In genomic region chr1:2322065-2322571, GRCh38 we compare ENCODE assay signal across 9 cellular contexts.
DNase-seq lines count a peak whose midpoint lies in the region; ATAC-seq and TF ChIP-seq lines count a peak whose summit lies in the region.
"Had no signal": no experiment of that assay in that cellular context is flagged by ENCODE, and none has a peak within 500 bp of the region (broad histone marks: within the 10 kb centered on the region; RNA-seq: fewer than 3 reads in every experiment).

No MANE protein-coding gene starts in this region.

- no peaks in the 10 kb centered on the region for H3K9me3 Mint-ChIP-seq in activated CD4-positive, alpha-beta T cell treated with anti-CD3 and anti-CD28 coated beads for 36 hours (ENCODE audit: low read depth)

- no peaks in the 10 kb centered on the region for H4K20me1 ChIP-seq in hepatocyte (ENCODE audit: insufficient read depth, poor library complexity, severe bottlenecking)

- no peaks in the 10 kb centered on the region for H3K27me3 ChIP-seq in hepatocyte
- peaks cover 0 to 56% (median 3%) of the 10 kb centered on the region in 3 donors for H3K27me3 ChIP-seq in psoas muscle (ENCODE audit: insufficient read depth in 3 of 3, low read length in 2 of 3)

- no peaks in the 10 kb centered on the region for H3K79me2 ChIP-seq in hepatocyte

- no peaks in the 10 kb centered on the region for H3K9me2 ChIP-seq in hepatocyte (replicated peaks; ENCODE audit: insufficient read depth)

- no peak overlapping the region for H3K4me3 Mint-ChIP-seq in activated CD4-positive, alpha-beta T cell treated with anti-CD3 and anti-CD28 coated beads for 36 hours

- H3K36me3 ChIP-seq in hepatocyte (replicated peaks; ENCODE audit: insufficient read depth, low read depth) (no peaks in the 10 kb centered on the region), psoas muscle (ENCODE audit: insufficient read depth in 1 of 2, low read depth in 1 of 2) (no peaks in the 10 kb centered on the region)

- H3K4me3 ChIP-seq in astrocyte of the cerebellum (ENCODE audit: low read depth, low read length): peak overlapping the region; percentile 2
- no peak overlapping the region for H3K4me3 ChIP-seq in hepatocyte
- H3K4me3 ChIP-seq in psoas muscle: peak overlapping the region; percentile 41

- no peaks in the 10 kb centered on the region for H3K36me3 Mint-ChIP-seq in activated CD4-positive, alpha-beta T cell treated with anti-CD3 and anti-CD28 coated beads for 36 hours (ENCODE audit: low read depth)

- 5% methylated on average over 29 of the region's 30 CpGs for WGBS in hepatocyte (ENCODE audit: low lambda C conversion rate, missing lambda C conversion rate)
- 4 to 7% (median 5%) methylated on average over 29 to 30 of the region's 30 CpGs for WGBS in psoas muscle, 3 donors

- H3K4me1 ChIP-seq in hepatocyte (ENCODE audit: insufficient read depth): peaks cover 28% of the 10 kb centered on the region
- H3K4me1 ChIP-seq in psoas muscle: peaks cover 12% of the 10 kb centered on the region

- H3K27ac ChIP-seq in hepatocyte: peak overlapping the region; percentile 97
- peak overlapping the region; percentile 50 for H3K27ac ChIP-seq in psoas muscle

- in situ Hi-C loops in astrocyte of the cerebellum (cut with HindIII; ENCODE audit: low sequenced_read_pairs): no loop called here

- intact Hi-C loops in psoas muscle (cut with DNase I): no loop called here
- intact Hi-C loops in activated CD4-positive, alpha-beta T cell treated with anti-CD3 and anti-CD28 coated beads for 36 hours (cut with DNase I, micrococcal nuclease): no loop called here

- no peak overlapping the region for H3K27ac Mint-ChIP-seq in activated CD4-positive, alpha-beta T cell treated with anti-CD3 and anti-CD28 coated beads for 36 hours

- TF ChIP-seq CTCF in astrocyte of the cerebellum (IDR thresholded peaks at IDR 0.05; ENCODE audit: low read depth, low read length, missing control alignments) (peak; percentile 28), hepatocyte (IDR thresholded peaks at IDR 0.05; ENCODE audit: poor library complexity) (peak; percentile 9), psoas muscle (IDR thresholded peaks at IDR 0.05) (no peak)

- H3K4me2 ChIP-seq in hepatocyte: peak overlapping the region; percentile 59

- peak; percentile 52 for DNase-seq in ELR (ENCODE audit: low read depth)
- peak; percentile 93 for DNase-seq in astrocyte of the cerebellum (ENCODE audit: low read depth)
- DNase-seq in hepatocyte (ENCODE audit: low spot score): peak; percentile 93
- DNase-seq in psoas muscle: peak; percentile 82 to 88
- no peak for DNase-seq in activated CD4-positive, alpha-beta T cell treated with anti-CD3 and anti-CD28 coated beads for 36 hours
- DNase-seq in DMS114 treated with DMSO at 0.1 percent for 48 hours (lab: John Stamatoyannopoulos, UW; ENCODE audit: unreplicated experiment): no peak
- DNase-seq in NCI-H1694 (lab: John Stamatoyannopoulos, UW): no peak
- DNase-seq: NCI-H345 had no signal

- H2AFZ ChIP-seq in hepatocyte: no peak overlapping the region

- H3K27me3 Mint-ChIP-seq in activated CD4-positive, alpha-beta T cell treated with anti-CD3 and anti-CD28 coated beads for 36 hours: no peaks in the 10 kb centered on the region

- H3K9me3 ChIP-seq in hepatocyte (ENCODE audit: low read depth): no peaks in the 10 kb centered on the region
- no peaks in the 10 kb centered on the region for H3K9me3 ChIP-seq in psoas muscle

- ATAC-seq in psoas muscle (peak; percentile 52 to 84 (median 74)), HG02588 (IDR thresholded peaks at IDR 0.05; ENCODE audit: unreplicated experiment) (no peak)
- no peak for ATAC-seq in activated CD4-positive, alpha-beta T cell treated with anti-CD3 and anti-CD28 coated beads for 36 hours

- POLR2A ChIA-PET in activated CD4-positive, alpha-beta T cell treated with anti-CD3 and anti-CD28 coated beads for 36 hours (lab: Charles Lee): no interaction called here

- no peaks in the 10 kb centered on the region for H3K4me1 Mint-ChIP-seq in activated CD4-positive, alpha-beta T cell treated with anti-CD3 and anti-CD28 coated beads for 36 hours

- CTCF ChIA-PET in activated CD4-positive, alpha-beta T cell treated with anti-CD3 and anti-CD28 coated beads for 36 hours (lab: Charles Lee): no interaction called here

Comparison
In these comparisons a context has a peak if more than half of its experiments do, and no peak if none do; other contexts are left out.
1. DNase-seq: peak in ELR (single experiment), astrocyte of the cerebellum (single experiment), hepatocyte (single experiment) and psoas muscle (2 of 2); none in activated CD4-positive, alpha-beta T cell treated with anti-CD3 and anti-CD28 coated beads for 36 hours (single experiment), DMS114 treated with DMSO at 0.1 percent for 48 hours (single experiment) and NCI-H1694 (single experiment).
2. ATAC-seq: peak in psoas muscle (4 of 4); none in activated CD4-positive, alpha-beta T cell treated with anti-CD3 and anti-CD28 coated beads for 36 hours (single experiment) and HG02588 (single experiment).